ENCODE assay signal across 1 cellular context in genomic region chr1:40868051-40868723, GRCh38.
TF ChIP-seq lines count a peak whose summit lies in the region.

No MANE protein-coding gene starts in this region.

TF ChIP-seq in K562, 482 proteins besides CTCF, POLR2A, EP300 and RAD21 (continued from another document and continues in another):
- TF ChIP-seq ELK3 (CRISPR knock-in tag; IDR thresholded peaks at IDR 0.05) (no peak), KLF13 (tag; IDR thresholded peaks at IDR 0.05; ENCODE audit: borderline replicate concordance, low read depth) (no peak), ZNF77 (CRISPR knock-in tag; IDR thresholded peaks at IDR 0.05) (no peak), GTF2F1 (IDR thresholded peaks at IDR 0.05; ENCODE audit: low read depth, low read length) (no peak), GATA2 (CRISPR knock-in tag; IDR thresholded peaks at IDR 0.05) (no peak; the same call in none of the 2 replicates), ZNF24 (IDR thresholded peaks at IDR 0.05) (no peak), FOXA1 (IDR thresholded peaks at IDR 0.05; ENCODE audit: borderline replicate concordance) (peak; percentile 82), YBX1 (IDR thresholded peaks at IDR 0.05) (no peak), ZNF165 (CRISPR knock-in tag; IDR thresholded peaks at IDR 0.05; ENCODE audit: borderline replicate concordance) (no peak), ZFP91 (CRISPR knock-in tag; IDR thresholded peaks at IDR 0.05) (no peak), THRAP3 (IDR thresholded peaks at IDR 0.05; ENCODE audit: borderline replicate concordance) (no peak), TEAD4 (IDR thresholded peaks at IDR 0.05; ENCODE audit: low read length) (peak; percentile 70), TEAD4 (CRISPR knock-in tag; IDR thresholded peaks at IDR 0.05; ENCODE audit: borderline replicate concordance) (no peak), ZKSCAN8 (CRISPR knock-in tag; IDR thresholded peaks at IDR 0.05) (no peak), ZNF395 (CRISPR knock-in tag; IDR thresholded peaks at IDR 0.05) (peak; percentile 56; the same call in 1 of the 2 replicates), TFAP4 (CRISPR knock-in tag; IDR thresholded peaks at IDR 0.05; ENCODE audit: borderline replicate concordance) (no peak), ZC3H8 (IDR thresholded peaks at IDR 0.05) (no peak), MYC (IDR thresholded peaks at IDR 0.05; ENCODE audit: low read depth, low read length) (peak; percentile 57; the same call in 1 of the 2 replicates), MYC (CRISPR knock-in tag; IDR thresholded peaks at IDR 0.05; ENCODE audit: borderline replicate concordance, low read depth) (no peak), TBL1XR1 (IDR thresholded peaks at IDR 0.05; ENCODE audit: low read length in 2 of 2) (peak in 1 of 2 experiments; percentile 70; a peak in 2 of 4 replicates), CREB5 (CRISPR knock-in tag; IDR thresholded peaks at IDR 0.05) (no peak), ZNF274 (IDR thresholded peaks at IDR 0.05; ENCODE audit: borderline replicate concordance, low read depth, low read length) (no peak), ILF3 (IDR thresholded peaks at IDR 0.05; ENCODE audit: borderline replicate concordance) (no peak), ZNF639 (CRISPR knock-in tag; conservative IDR thresholded peaks at IDR 0.05 in 1 of 2, IDR thresholded peaks at IDR 0.05 in 1 of 2) (0 out of 4 replicates have a peak, but pooled peaks of 1 of the 2 experiments have one; percentile 54), ARID1B (IDR thresholded peaks at IDR 0.05) (peak; percentile 90), GABPA (tag; conservative IDR thresholded peaks at IDR 0.05; ENCODE audit: low read depth) (no peak), ZNF707 (CRISPR knock-in tag; conservative IDR thresholded peaks at IDR 0.05) (no peak), ZNF253 (CRISPR knock-in tag; conservative IDR thresholded peaks at IDR 0.05) (no peak), PHB2 (IDR thresholded peaks at IDR 0.05; ENCODE audit: low read depth) (no peak), ZNF512 (tag; IDR thresholded peaks at IDR 0.05) (peak; percentile 1; the same call in 1 of the 2 replicates), MIER1 (IDR thresholded peaks at IDR 0.05; ENCODE audit: low read depth) (no peak), DNMT1 (IDR thresholded peaks at IDR 0.05) (no peak), RBM15 (IDR thresholded peaks at IDR 0.05; ENCODE audit: insufficient read depth, low read length) (no peak), ESRRA (IDR thresholded peaks at IDR 0.05; ENCODE audit: borderline replicate concordance, low read depth) (peak; percentile 55; the same call in 1 of the 2 replicates), EHMT2 (IDR thresholded peaks at IDR 0.05) (peak; percentile 7; the same call in 1 of the 2 replicates), MTA2 (IDR thresholded peaks at IDR 0.05; ENCODE audit: low read depth) (0 out of 2 replicates have a peak, but pooled peaks have one; percentile 26), FOS (IDR thresholded peaks at IDR 0.05; ENCODE audit: extremely low read depth, insufficient read length) (peak; percentile 57), TAF9B (IDR thresholded peaks at IDR 0.05; ENCODE audit: partially characterized antibody) (peak; percentile 12), ZBTB26 (CRISPR knock-in tag; IDR thresholded peaks at IDR 0.05) (no peak), ZNF717 (CRISPR knock-in tag; IDR thresholded peaks at IDR 0.05) (no peak), TCF7L2 (IDR thresholded peaks at IDR 0.05; ENCODE audit: low read depth, low read length) (no peak), RFX5 (IDR thresholded peaks at IDR 0.05; ENCODE audit: low read depth, low read length) (no peak), TRIM24 (IDR thresholded peaks at IDR 0.05) (peak in 1 of 2 experiments; percentile 75; a peak in 1 of 4 replicates), SP2 (IDR thresholded peaks at IDR 0.05; ENCODE audit: extremely low read depth, low read depth, low read length, poor library complexity, severe bottlenecking) (no peak), JUND (IDR thresholded peaks at IDR 0.05; ENCODE audit: borderline replicate concordance, low read depth, low read length) (peak; percentile 96), JUND (tag; IDR thresholded peaks at IDR 0.05; ENCODE audit: borderline replicate concordance, low read depth, low read length) (peak; percentile 98; the same call in 2 of the 3 replicates), NKRF (IDR thresholded peaks at IDR 0.05; ENCODE audit: borderline replicate concordance) (no peak), CREM (IDR thresholded peaks at IDR 0.05; ENCODE audit: low read depth) (peak; percentile 60), MAX (CRISPR knock-in tag; IDR thresholded peaks at IDR 0.05) (no peak), MAZ (CRISPR knock-in tag; conservative IDR thresholded peaks at IDR 0.05 in 1 of 2, IDR thresholded peaks at IDR 0.05 in 1 of 2) (peak; percentile 33 to 50; a peak in 1 of 4 replicates), POLR2G (IDR thresholded peaks at IDR 0.05; ENCODE audit: low read depth, low read length) (no peak), CBX3 (IDR thresholded peaks at IDR 0.05; ENCODE audit: borderline replicate concordance in 1 of 2, low read length in 2 of 2) (peak in 1 of 2 experiments; percentile 79; a peak in 1 of 3 replicates), ZNF740 (CRISPR knock-in tag; IDR thresholded peaks at IDR 0.05) (no peak), ZNF740 (tag; IDR thresholded peaks at IDR 0.05) (no peak), TFAM (CRISPR knock-in tag; conservative IDR thresholded peaks at IDR 0.05) (no peak), FOXA3 (CRISPR knock-in tag; conservative IDR thresholded peaks at IDR 0.05 in 1 of 2, IDR thresholded peaks at IDR 0.05 in 1 of 2) (peak; percentile 90 to 98), NBN (IDR thresholded peaks at IDR 0.05; ENCODE audit: low read depth) (peak; percentile 54; the same call in 1 of the 2 replicates), TEAD2 (tag; IDR thresholded peaks at IDR 0.05) (peak; percentile 32; the same call in 1 of the 2 replicates), SREBF2 (CRISPR knock-in tag; IDR thresholded peaks at IDR 0.05) (no peak)
